ENCODE assay signal across 33 cellular contexts in the genomic region with DNA sequence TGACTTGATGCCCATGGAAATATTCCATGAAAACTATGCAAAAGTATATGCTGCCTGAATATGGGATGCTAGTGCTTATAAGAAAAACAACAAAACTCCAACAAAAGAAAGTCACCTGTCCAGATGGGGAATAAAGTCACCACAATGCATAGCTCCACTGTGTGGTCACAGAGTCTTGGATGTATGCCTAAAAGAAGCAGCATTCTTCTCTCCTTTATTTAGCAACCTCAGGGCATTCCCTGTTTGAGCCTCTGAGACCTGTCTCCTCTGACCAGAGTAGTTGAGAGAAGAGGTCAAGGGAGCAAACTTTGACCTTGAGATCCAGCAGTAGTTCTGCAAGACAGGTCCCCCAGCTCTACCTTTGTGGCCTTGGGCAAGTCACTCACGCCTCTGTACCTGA.
DNase-seq lines count a peak whose midpoint lies in the region; ATAC-seq and TF ChIP-seq lines count a peak whose summit lies in the region.
"Had no signal": no experiment of that assay in that cellular context is flagged by ENCODE, and none has a peak within 500 bp of the region (broad histone marks: within the 10 kb centered on the region; RNA-seq: fewer than 3 reads in every experiment).

No MANE protein-coding gene starts in this region.

- peaks cover 3% of the 10 kb centered on the region for H3K27me3 Mint-ChIP-seq in nephron (ENCODE audit: low read depth)
- H3K27me3 Mint-ChIP-seq: B cell; CD4-positive, alpha-beta memory T cell; CD4-positive, alpha-beta T cell; CD4-positive, CD25-positive, alpha-beta regulatory T cell; CD8-positive, alpha-beta memory T cell had no signal

- in situ Hi-C loops in GM13977 (cut with MboI; ENCODE audit: low pct_unique_long_range_greater_than_20kb, low sequenced_read_pairs, unreplicated experiment) = no loop called here

- no peak overlapping the region for H3K4me3 ChIP-seq in PC-3 (ENCODE audit: low read length)
- H3K4me3 ChIP-seq: A549; BLaER1; BLaER1 treated with 17β-estradiol and CSF1 and Interleukin-3, amounts not matched to agents 10 nM and 100 nM had no signal

- H3K27ac ChIP-seq in PC-3 (ENCODE audit: low read length) = no peak overlapping the region
- H3K27ac ChIP-seq: 22Rv1; A549; BLaER1; BLaER1 treated with 17β-estradiol and CSF1 and Interleukin-3, amounts not matched to agents 10 nM and 100 nM; C4-2B had no signal

- 0 out of 2 replicates have a peak, but pooled peaks have one; percentile 10 for TF ChIP-seq CTCF in PC-3 (conservative IDR thresholded peaks at IDR 0.05; ENCODE audit: low read depth, low read length)
- no peak for TF ChIP-seq CTCF in nephron (IDR thresholded peaks at IDR 0.05; ENCODE audit: unreplicated experiment in 3 of 3)
- TF ChIP-seq CTCF in GM13977 (IDR thresholded peaks at IDR 0.05; ENCODE audit: extremely low read depth, insufficient read depth, missing control alignments) = no peak

- no peaks in the 10 kb centered on the region for H3K9me3 Mint-ChIP-seq in nephron
- H3K9me3 Mint-ChIP-seq: CD8-positive, alpha-beta memory T cell had no signal

- H4K20me1 ChIP-seq in PC-3 (ENCODE audit: low read length) = no peaks in the 10 kb centered on the region
- H4K20me1 ChIP-seq: BLaER1; BLaER1 treated with 17β-estradiol and CSF1 and Interleukin-3, amounts not matched to agents 10 nM and 100 nM had no signal

- H3F3A ChIP-seq in PC-3 (ENCODE audit: low read length, unreplicated experiment) = no peaks in the 10 kb centered on the region

- no peaks in the 10 kb centered on the region for H3K79me2 ChIP-seq in PC-3 (ENCODE audit: low read length)

- no peak overlapping the region for H3K4me3 Mint-ChIP-seq in nephron
- H3K4me3 Mint-ChIP-seq: B cell; CD14-positive monocyte; CD4-positive, alpha-beta memory T cell; CD4-positive, alpha-beta T cell; CD4-positive, CD25-positive, alpha-beta regulatory T cell; CD8-positive, alpha-beta memory T cell; CD8-positive, alpha-beta T cell had no signal

- no peaks in the 10 kb centered on the region for H3K36me3 ChIP-seq in PC-3 (ENCODE audit: low read depth, low read length)
- H3K36me3 ChIP-seq: BE2C; BLaER1; BLaER1 treated with 17β-estradiol and CSF1 and Interleukin-3, amounts not matched to agents 10 nM and 100 nM had no signal

- no peak overlapping the region for H3K9ac ChIP-seq in PC-3 (ENCODE audit: low read length)
- H3K9ac ChIP-seq: BLaER1; BLaER1 treated with 17β-estradiol and CSF1 and Interleukin-3, amounts not matched to agents 10 nM and 100 nM had no signal

- H2AFZ ChIP-seq in PC-3 (ENCODE audit: low read length) = no peak overlapping the region

- H3K9me2 ChIP-seq in PC-3 (replicated peaks; ENCODE audit: low read length) = no peaks in the 10 kb centered on the region

- no peak overlapping the region for H3K4me2 ChIP-seq in PC-3 (ENCODE audit: low read length)
- H3K4me2 ChIP-seq: A549; BLaER1; BLaER1 treated with 17β-estradiol and CSF1 and Interleukin-3, amounts not matched to agents 10 nM and 100 nM had no signal

- peak; percentile 80 for DNase-seq in PC-3
- peak; percentile 29 for DNase-seq in islet precursor cell
- DNase-seq in GM13977 (ENCODE audit: low spot score) = no peak
- no peak for DNase-seq in stimulated activated naive CD8-positive, alpha-beta T cell treated with anti-CD3 and anti-CD28 coated beads, Interleukin-15, Interleukin-2, amounts not matched to agents 100 U/mL and 50 U/mL, for 24 hours
- DNase-seq: 8988T; ACHN; AML-193; BE2C; C1 segment of cervical spinal cord; Caco-2; Calu3; CD4-positive, alpha-beta memory T cell; CD4-positive, alpha-beta T cell; CD4-positive, CD25-positive, alpha-beta regulatory T cell; CD8-positive, alpha-beta memory T cell; CD8-positive, alpha-beta T cell; COR-L47; DMS 273 treated with DMSO at 0.1 percent for 48 hours; DMS153; DMS53; DMS79; DMS79 treated with DMSO at 0.1 percent for 48 hours; DND-41; EL had no signal

- peaks cover 19% of the 10 kb centered on the region for H3K4me1 ChIP-seq in PC-3 (ENCODE audit: insufficient read depth, low read length)
- H3K4me1 ChIP-seq: BE2C; BLaER1; BLaER1 treated with 17β-estradiol and CSF1 and Interleukin-3, amounts not matched to agents 10 nM and 100 nM; Caco-2 had no signal

- CTCF ChIA-PET in PC-3 (lab: Charles Lee) = no interaction called here

- H3K27me3 ChIP-seq in PC-3 (ENCODE audit: low read length) = no peaks in the 10 kb centered on the region
- H3K27me3 ChIP-seq: BE2C; BLaER1; BLaER1 treated with 17β-estradiol and CSF1 and Interleukin-3, amounts not matched to agents 10 nM and 100 nM had no signal

- BruUV-seq in PC-3 (replicated peaks; lab: Mats Ljungman, UMichigan) = no TSS peak

- no peaks in the 10 kb centered on the region for H3K36me3 Mint-ChIP-seq in nephron (ENCODE audit: low read depth)
- H3K36me3 Mint-ChIP-seq: CD14-positive monocyte; CD4-positive, alpha-beta memory T cell; CD4-positive, CD25-positive, alpha-beta regulatory T cell; CD8-positive, alpha-beta memory T cell; CD8-positive, alpha-beta T cell had no signal

- POLR2A ChIA-PET in PC-3 (lab: Charles Lee; ENCODE audit: unreplicated experiment) = no interaction called here

- no peak for ATAC-seq in PC-3
- ATAC-seq in GM19324 (IDR thresholded peaks at IDR 0.05; ENCODE audit: low FRiP score, unreplicated experiment) = no peak
- no peak for ATAC-seq in stimulated activated naive CD8-positive, alpha-beta T cell treated with anti-CD3 and anti-CD28 coated beads, Interleukin-15, Interleukin-2, amounts not matched to agents 100 U/mL and 50 U/mL, for 24 hours
- ATAC-seq: A549; CD8-positive, alpha-beta T cell had no signal

- intact Hi-C loops in PC-3 (cut with micrococcal nuclease) = no loop called here

- no peaks in the 10 kb centered on the region for H3K9me3 ChIP-seq in PC-3 (ENCODE audit: low read length)
- H3K9me3 ChIP-seq: A549, BE2C, Caco-2 had no signal

- H3K4me1 Mint-ChIP-seq in nephron = peaks cover 31% of the 10 kb centered on the region
- H3K4me1 Mint-ChIP-seq: B cell; CD14-positive monocyte; CD4-positive, alpha-beta memory T cell; CD4-positive, CD25-positive, alpha-beta regulatory T cell; CD8-positive, alpha-beta memory T cell had no signal

- H3K27ac Mint-ChIP-seq in nephron = peak overlapping the region; percentile 18 to 63 (median 20)
- H3K27ac Mint-ChIP-seq: B cell; CD14-positive monocyte; CD4-positive, alpha-beta memory T cell; CD4-positive, alpha-beta T cell; CD4-positive, CD25-positive, alpha-beta regulatory T cell; CD8-positive, alpha-beta memory T cell; CD8-positive, alpha-beta T cell had no signal

Comparison
In these comparisons a context has a peak if more than half of its experiments do, and no peak if none do; other contexts are left out.
1. DNase-seq: peak in PC-3 (single experiment) and islet precursor cell (single experiment); none in GM13977 (single experiment) and stimulated activated naive CD8-positive, alpha-beta T cell treated with anti-CD3 and anti-CD28 coated beads, Interleukin-15, Interleukin-2, amounts not matched to agents 100 U/mL and 50 U/mL, for 24 hours (single experiment).